Comparison of ENCODE assay signal across 22 cellular contexts in the genomic region with DNA sequence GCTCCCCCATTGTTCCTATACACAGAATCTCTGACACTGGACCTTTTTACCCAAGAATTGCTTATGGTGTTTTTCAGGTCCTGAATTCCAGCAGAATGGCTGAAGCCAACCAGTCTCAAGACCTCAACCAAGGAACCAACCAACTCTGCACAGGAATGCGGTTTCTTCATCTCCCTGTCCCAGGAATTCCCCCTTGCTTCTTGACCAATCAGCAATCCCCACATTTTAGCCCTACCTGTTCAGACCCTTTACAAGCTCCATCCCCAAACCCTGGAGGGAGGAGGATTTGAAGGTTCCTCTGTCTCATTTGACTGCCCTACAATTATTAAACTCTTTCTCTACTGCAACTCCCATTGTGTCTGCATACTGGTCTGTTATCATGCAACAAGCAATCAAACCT.
"Had no signal": no experiment of that assay in that cellular context is flagged by ENCODE, and none has a peak within 500 bp of the region (broad histone marks: within the 10 kb centered on the region; RNA-seq: fewer than 3 reads in every experiment).

No MANE protein-coding gene starts in this region.

- H3K9me3 ChIP-seq: SJSA1 had no signal

- H3K4me3 ChIP-seq: SJSA1, SK-N-MC had no signal

- H3K27ac ChIP-seq: HL-60, SJSA1, SK-N-MC had no signal

- H3K27me3 ChIP-seq: SJSA1 had no signal

- DNase-seq: KBM-7, NCI-H1092, NCI-H1105 treated with DMSO at 0.1 percent for 48 hours, NCI-H1417 treated with DMSO at 0.1 percent for 48 hours, NCI-H146, NCI-H1694 treated with DMSO at 0.1 percent for 48 hours, NCI-H1930, NCI-H2081, NCI-H2107, NCI-H2171, NCI-H226, NCI-H446, NCI-H510A, NCI-H524 treated with DMSO at 0.1 percent for 48 hours, NCI-H69, NCI-H774, Right ventricle myocardium superior, RPMI8226, SIG-M5 had no signal
